In genomic region chr5:124399426-124399961, GRCh38 we compare ENCODE assay signal across 21 cellular contexts.
"Had no signal": no experiment of that assay in that cellular context is flagged by ENCODE, and none has a peak within 500 bp of the region (broad histone marks: within the 10 kb centered on the region; RNA-seq: fewer than 3 reads in every experiment).

No MANE protein-coding gene starts in this region.

- H3K4me3 Mint-ChIP-seq: activated CD8-positive, alpha-beta T cell treated with anti-CD3 and anti-CD28 coated beads, Interleukin-2, amount 10 ng/mL, durations not matched to agents 7 days and 5 days; activated naive CD4-positive, alpha-beta T cell treated with anti-CD3 and anti-CD28 coated beads, Interleukin-2, amount 50 U/mL, for 24 hours; naive thymus-derived CD4-positive, alpha-beta T cell; neural crest cell; stimulated activated memory B cell treated with anti-CD40 and anti-IgM and Interleukin-4, amounts not matched to agents 10 μg/mL and 1 μg/mL and 100 μg/mL, for 72 hours; T-cell had no signal

- H3K27me3 ChIP-seq: heart right ventricle, stomach, suprapubic skin, tibial nerve had no signal

- FAIRE-seq: bronchial epithelial cell, keratinocyte had no signal

- H3K9me3 Mint-ChIP-seq: activated naive CD4-positive, alpha-beta T cell treated with anti-CD3 and anti-CD28 coated beads, Interleukin-2, amount 50 U/mL, for 24 hours; neural crest cell; stimulated activated memory B cell treated with anti-CD40 and anti-IgM and Interleukin-4, amounts not matched to agents 10 μg/mL and 1 μg/mL and 100 μg/mL, for 72 hours; T-cell had no signal

- H3K4me2 ChIP-seq: smooth muscle cell had no signal

- H3K27me3 Mint-ChIP-seq: activated naive CD4-positive, alpha-beta T cell treated with anti-CD3 and anti-CD28 coated beads, Interleukin-2, amount 50 U/mL, for 24 hours; naive thymus-derived CD4-positive, alpha-beta T cell; stimulated activated memory B cell treated with anti-CD40 and anti-IgM and Interleukin-4, amounts not matched to agents 10 μg/mL and 1 μg/mL and 100 μg/mL, for 72 hours; T-cell had no signal

- H3K4me1 Mint-ChIP-seq: activated naive CD4-positive, alpha-beta T cell treated with anti-CD3 and anti-CD28 coated beads, Interleukin-2, amount 50 U/mL, for 24 hours; naive thymus-derived CD4-positive, alpha-beta T cell had no signal

- H3K36me3 ChIP-seq: heart right ventricle, lower lobe of right lung, stomach, suprapubic skin, tibial nerve had no signal

- DNase-seq: activated CD4-positive, alpha-beta T cell treated with anti-CD3 and anti-CD28 coated beads for 1 hour; activated CD4-positive, alpha-beta T cell treated with anti-CD3 and anti-CD28 coated beads, Interleukin-2, amount 50 U/mL, for 1 hour; activated CD8-positive, alpha-beta T cell treated with anti-CD3 and anti-CD28 coated beads, Interleukin-2, amount 10 ng/mL, durations not matched to agents 7 days and 5 days; activated gamma-delta T cell treated with Interleukin-2 at 50 U/mL for 16 hours; aorta; effector CD8-positive, alpha-beta T cell; heart right ventricle; lower lobe of right lung; naive thymus-derived CD4-positive, alpha-beta T cell; posterior cingulate gyrus; stimulated activated CD4-positive, alpha-beta T cell treated with anti-CD3 and anti-CD28 coated beads, Interleukin-15, amount 100 ng/mL, for 24 hours; stomach; T-cell had no signal

- H3K36me3 Mint-ChIP-seq: activated naive CD4-positive, alpha-beta T cell treated with anti-CD3 and anti-CD28 coated beads, Interleukin-2, amount 50 U/mL, for 24 hours; naive thymus-derived CD4-positive, alpha-beta T cell; stimulated activated memory B cell treated with anti-CD40 and anti-IgM and Interleukin-4, amounts not matched to agents 10 μg/mL and 1 μg/mL and 100 μg/mL, for 72 hours; T-cell had no signal

- H3K27ac Mint-ChIP-seq: activated CD8-positive, alpha-beta T cell treated with anti-CD3 and anti-CD28 coated beads, Interleukin-2, amount 10 ng/mL, durations not matched to agents 7 days and 5 days; activated naive CD4-positive, alpha-beta T cell treated with anti-CD3 and anti-CD28 coated beads, Interleukin-2, amount 50 U/mL, for 24 hours; naive thymus-derived CD4-positive, alpha-beta T cell; stimulated activated memory B cell treated with anti-CD40 and anti-IgM and Interleukin-4, amounts not matched to agents 10 μg/mL and 1 μg/mL and 100 μg/mL, for 72 hours; T-cell had no signal

- H3K9me3 ChIP-seq: heart right ventricle, lower lobe of right lung, stomach, suprapubic skin, tibial nerve had no signal

- H3K4me3 ChIP-seq: heart right ventricle, lower lobe of right lung, smooth muscle cell, stomach, suprapubic skin, tibial nerve had no signal

- H3K27ac ChIP-seq: lower lobe of right lung, stomach, suprapubic skin, tibial nerve had no signal
